1 cellular context compared by ENCODE assay signal in genomic region chrX:10441464-10441863, GRCh38.
TF ChIP-seq lines count a peak whose summit lies in the region.

No MANE protein-coding gene starts in this region.

TF ChIP-seq in WTC11, 78 proteins besides CTCF, POLR2A, EP300 and RAD21 (continued from another document):
- no peak for TF ChIP-seq ARID4B (CRISPR knock-in tag; IDR thresholded peaks at IDR 0.05; ENCODE audit: borderline replicate concordance)
- no peak for TF ChIP-seq NFYB (CRISPR knock-in tag; conservative IDR thresholded peaks at IDR 0.05; ENCODE audit: low read depth)
- TF ChIP-seq, protein P1, sequence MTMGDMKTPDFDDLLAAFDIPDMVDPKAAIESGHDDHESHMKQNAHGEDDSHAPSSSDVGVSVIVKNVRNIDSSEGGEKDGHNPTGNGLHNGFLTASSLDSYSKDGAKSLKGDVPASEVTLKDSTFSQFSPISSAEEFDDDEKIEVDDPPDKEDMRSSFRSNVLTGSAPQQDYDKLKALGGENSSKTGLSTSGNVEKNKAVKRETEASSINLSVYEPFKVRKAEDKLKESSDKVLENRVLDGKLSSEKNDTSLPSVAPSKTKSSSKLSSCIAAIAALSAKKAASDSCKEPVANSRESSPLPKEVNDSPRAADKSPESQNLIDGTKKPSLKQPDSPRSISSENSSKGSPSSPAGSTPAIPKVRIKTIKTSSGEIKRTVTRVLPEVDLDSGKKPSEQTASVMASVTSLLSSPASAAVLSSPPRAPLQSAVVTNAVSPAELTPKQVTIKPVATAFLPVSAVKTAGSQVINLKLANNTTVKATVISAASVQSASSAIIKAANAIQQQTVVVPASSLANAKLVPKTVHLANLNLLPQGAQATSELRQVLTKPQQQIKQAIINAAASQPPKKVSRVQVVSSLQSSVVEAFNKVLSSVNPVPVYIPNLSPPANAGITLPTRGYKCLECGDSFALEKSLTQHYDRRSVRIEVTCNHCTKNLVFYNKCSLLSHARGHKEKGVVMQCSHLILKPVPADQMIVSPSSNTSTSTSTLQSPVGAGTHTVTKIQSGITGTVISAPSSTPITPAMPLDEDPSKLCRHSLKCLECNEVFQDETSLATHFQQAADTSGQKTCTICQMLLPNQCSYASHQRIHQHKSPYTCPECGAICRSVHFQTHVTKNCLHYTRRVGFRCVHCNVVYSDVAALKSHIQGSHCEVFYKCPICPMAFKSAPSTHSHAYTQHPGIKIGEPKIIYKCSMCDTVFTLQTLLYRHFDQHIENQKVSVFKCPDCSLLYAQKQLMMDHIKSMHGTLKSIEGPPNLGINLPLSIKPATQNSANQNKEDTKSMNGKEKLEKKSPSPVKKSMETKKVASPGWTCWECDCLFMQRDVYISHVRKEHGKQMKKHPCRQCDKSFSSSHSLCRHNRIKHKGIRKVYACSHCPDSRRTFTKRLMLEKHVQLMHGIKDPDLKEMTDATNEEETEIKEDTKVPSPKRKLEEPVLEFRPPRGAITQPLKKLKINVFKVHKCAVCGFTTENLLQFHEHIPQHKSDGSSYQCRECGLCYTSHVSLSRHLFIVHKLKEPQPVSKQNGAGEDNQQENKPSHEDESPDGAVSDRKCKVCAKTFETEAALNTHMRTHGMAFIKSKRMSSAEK (CRISPR knock-in tag; IDR thresholded peaks at IDR 0.05; ENCODE audit: borderline replicate concordance), result no peak
- TF ChIP-seq KAT7 (CRISPR knock-in tag; IDR thresholded peaks at IDR 0.05; ENCODE audit: borderline replicate concordance), result no peak
- TF ChIP-seq TEAD1 (CRISPR knock-in tag; IDR thresholded peaks at IDR 0.05), result no peak
- TF ChIP-seq, protein P2, sequence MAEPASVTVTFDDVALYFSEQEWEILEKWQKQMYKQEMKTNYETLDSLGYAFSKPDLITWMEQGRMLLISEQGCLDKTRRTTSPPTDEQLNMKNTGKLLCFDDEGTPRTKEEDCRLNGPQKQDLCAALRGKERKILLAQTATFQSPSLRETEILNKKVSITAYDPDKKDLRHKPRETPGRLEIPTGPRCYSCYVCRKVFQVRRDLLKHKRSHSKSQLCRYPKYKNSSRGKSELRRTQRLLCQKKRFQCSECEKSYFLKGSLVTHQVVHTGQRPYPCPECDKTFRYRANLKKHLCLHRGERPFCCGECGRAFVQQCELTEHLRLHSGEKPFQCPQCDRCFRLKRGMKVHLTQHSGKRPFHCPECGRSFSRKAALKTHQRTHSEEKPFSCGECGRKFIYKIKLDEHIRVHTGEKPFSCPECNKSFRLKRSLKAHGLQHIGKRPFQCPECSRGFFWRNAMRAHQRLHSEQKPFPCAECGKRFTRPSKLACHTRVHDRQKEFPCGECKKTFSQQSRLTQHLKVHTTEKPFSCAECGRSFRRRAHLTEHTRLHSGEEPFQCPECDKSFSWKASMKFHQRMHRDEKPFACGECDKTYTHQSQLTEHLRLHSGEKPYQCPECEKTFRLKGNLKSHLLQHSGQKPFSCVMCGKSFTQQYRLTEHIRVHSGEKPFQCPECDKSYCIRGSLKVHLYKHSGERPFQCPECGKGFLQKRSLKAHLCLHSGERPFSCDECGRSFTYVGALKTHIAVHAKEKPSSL (CRISPR knock-in tag; conservative IDR thresholded peaks at IDR 0.05), result no peak
- TF ChIP-seq IRF2 (CRISPR knock-in tag; IDR thresholded peaks at IDR 0.05; ENCODE audit: borderline replicate concordance, low read depth), result no peak
- TF ChIP-seq, protein P3, sequence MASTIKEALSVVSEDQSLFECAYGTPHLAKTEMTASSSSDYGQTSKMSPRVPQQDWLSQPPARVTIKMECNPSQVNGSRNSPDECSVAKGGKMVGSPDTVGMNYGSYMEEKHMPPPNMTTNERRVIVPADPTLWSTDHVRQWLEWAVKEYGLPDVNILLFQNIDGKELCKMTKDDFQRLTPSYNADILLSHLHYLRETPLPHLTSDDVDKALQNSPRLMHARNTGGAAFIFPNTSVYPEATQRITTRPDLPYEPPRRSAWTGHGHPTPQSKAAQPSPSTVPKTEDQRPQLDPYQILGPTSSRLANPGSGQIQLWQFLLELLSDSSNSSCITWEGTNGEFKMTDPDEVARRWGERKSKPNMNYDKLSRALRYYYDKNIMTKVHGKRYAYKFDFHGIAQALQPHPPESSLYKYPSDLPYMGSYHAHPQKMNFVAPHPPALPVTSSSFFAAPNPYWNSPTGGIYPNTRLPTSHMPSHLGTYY (CRISPR knock-in tag; IDR thresholded peaks at IDR 0.05), result no peak
- no peak for TF ChIP-seq E2F5 (CRISPR knock-in tag; IDR thresholded peaks at IDR 0.05)
- no peak for TF ChIP-seq ELF4 (CRISPR knock-in tag; IDR thresholded peaks at IDR 0.05; ENCODE audit: low read depth)
- no peak for TF ChIP-seq FOXP4 (CRISPR knock-in tag; IDR thresholded peaks at IDR 0.05)
- no peak for TF ChIP-seq ZNF138 (CRISPR knock-in tag; conservative IDR thresholded peaks at IDR 0.05)
- no peak for TF ChIP-seq MYBL2 (CRISPR knock-in tag; IDR thresholded peaks at IDR 0.05)
- TF ChIP-seq ATF2 (CRISPR knock-in tag; IDR thresholded peaks at IDR 0.05; ENCODE audit: borderline replicate concordance, low read depth), result no peak
- TF ChIP-seq, protein P4, sequence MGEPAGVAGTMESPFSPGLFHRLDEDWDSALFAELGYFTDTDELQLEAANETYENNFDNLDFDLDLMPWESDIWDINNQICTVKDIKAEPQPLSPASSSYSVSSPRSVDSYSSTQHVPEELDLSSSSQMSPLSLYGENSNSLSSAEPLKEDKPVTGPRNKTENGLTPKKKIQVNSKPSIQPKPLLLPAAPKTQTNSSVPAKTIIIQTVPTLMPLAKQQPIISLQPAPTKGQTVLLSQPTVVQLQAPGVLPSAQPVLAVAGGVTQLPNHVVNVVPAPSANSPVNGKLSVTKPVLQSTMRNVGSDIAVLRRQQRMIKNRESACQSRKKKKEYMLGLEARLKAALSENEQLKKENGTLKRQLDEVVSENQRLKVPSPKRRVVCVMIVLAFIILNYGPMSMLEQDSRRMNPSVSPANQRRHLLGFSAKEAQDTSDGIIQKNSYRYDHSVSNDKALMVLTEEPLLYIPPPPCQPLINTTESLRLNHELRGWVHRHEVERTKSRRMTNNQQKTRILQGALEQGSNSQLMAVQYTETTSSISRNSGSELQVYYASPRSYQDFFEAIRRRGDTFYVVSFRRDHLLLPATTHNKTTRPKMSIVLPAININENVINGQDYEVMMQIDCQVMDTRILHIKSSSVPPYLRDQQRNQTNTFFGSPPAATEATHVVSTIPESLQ (CRISPR knock-in tag; IDR thresholded peaks at IDR 0.05), result no peak
